ENCODE assay signal across 11 cellular contexts in the genomic region with DNA sequence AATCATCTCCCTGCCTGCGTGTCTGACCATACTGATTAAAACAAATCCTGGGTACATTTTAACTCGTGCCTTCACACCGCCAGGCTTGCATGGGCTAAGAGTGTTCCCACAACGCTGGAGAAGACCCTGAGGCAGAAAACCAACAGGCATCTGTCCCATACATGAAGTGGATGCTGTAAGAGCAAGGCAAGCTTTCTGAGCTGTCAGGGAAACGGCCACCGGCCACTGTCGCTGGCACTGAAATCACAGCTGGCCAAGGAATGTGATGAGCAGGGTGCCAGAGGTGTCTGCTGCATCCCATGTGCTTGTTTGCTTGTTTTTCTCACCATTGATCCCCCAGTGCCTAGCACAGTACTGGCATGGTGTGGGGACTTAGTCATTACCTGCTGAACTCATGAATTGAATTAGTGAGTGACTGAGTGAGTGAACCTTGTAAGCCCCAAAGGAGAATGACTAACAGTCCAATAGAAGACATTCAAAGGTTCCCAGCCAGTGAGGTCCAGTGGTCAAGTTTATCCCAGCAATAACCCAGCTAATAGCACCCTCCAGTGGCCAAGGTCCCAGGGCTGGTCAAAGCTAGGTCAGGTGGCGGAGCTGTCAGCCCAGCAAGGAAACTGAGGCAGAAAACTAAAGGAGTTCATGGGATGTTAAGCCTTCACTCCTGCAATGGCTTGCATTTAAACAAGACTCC.
DNase-seq lines count a peak whose midpoint lies in the region; ATAC-seq and FAIRE-seq lines count a peak whose summit lies in the region.
"Had no signal": no experiment of that assay in that cellular context is flagged by ENCODE, and none has a peak within 500 bp of the region (broad histone marks: within the 10 kb centered on the region; RNA-seq: fewer than 3 reads in every experiment).

No MANE protein-coding gene starts in this region.

- no peak overlapping the region for H3K27ac ChIP-seq in neuronal stem cell (replicated peaks; ENCODE audit: low read length)
- H3K27ac ChIP-seq: parathyroid adenoma had no signal

- H4K8ac ChIP-seq in neuronal stem cell (ENCODE audit: low read depth, low read length): no peak overlapping the region

- H3K27me3 ChIP-seq in neuronal stem cell (ENCODE audit: control insufficient read depth in 3 of 3, insufficient read depth in 3 of 3, low read depth in 1 of 3, low read length in 3 of 3): peaks cover 0 to 14% (median 0%) of the 10 kb centered on the region in 3 experiments

- H3K14ac ChIP-seq in neuronal stem cell (ENCODE audit: low read length): no peak overlapping the region

- no peak overlapping the region for H3K4me2 ChIP-seq in neuronal stem cell (ENCODE audit: insufficient read depth, low read length, poor library complexity, severe bottlenecking)

- peaks cover 0 to 7% of the 10 kb centered on the region in 2 donors for H3K9me3 ChIP-seq in neuronal stem cell (replicated peaks in 1 of 2; ENCODE audit: control insufficient read depth in 2 of 2, insufficient read depth in 1 of 2, low read depth in 1 of 2, low read length in 2 of 2)

- H2AFZ ChIP-seq in neuronal stem cell (ENCODE audit: low read length): no peak overlapping the region
- H2AFZ ChIP-seq: parathyroid adenoma had no signal

- no peak for ATAC-seq in GM19328 (IDR thresholded peaks at IDR 0.05; ENCODE audit: unreplicated experiment)

- no peak overlapping the region for H2BK120ac ChIP-seq in neuronal stem cell (ENCODE audit: low read depth, low read length)

- H3K9ac ChIP-seq in neuronal stem cell (ENCODE audit: low read depth, low read length, poor library complexity): no peak overlapping the region
- H3K9ac ChIP-seq: parathyroid adenoma had no signal

- no peak overlapping the region for H2BK12ac ChIP-seq in neuronal stem cell (ENCODE audit: low read length)

- peaks cover 1% of the 10 kb centered on the region for H3K79me1 ChIP-seq in neuronal stem cell (ENCODE audit: low read depth, low read length)

- WGBS in neuronal stem cell (ENCODE audit: extremely low coverage in 2 of 2, insufficient read length in 2 of 2, insufficient replicate concordance in 1 of 2), 2 donors: no CpG with 5 or more reads among the region's 8 CpGs

- peaks cover 0 to 5% of the 10 kb centered on the region in 2 donors for H3K4me1 ChIP-seq in neuronal stem cell (ENCODE audit: control insufficient read depth in 2 of 2, insufficient read depth in 1 of 2, low read depth in 1 of 2, low read length in 2 of 2)
- H3K4me1 ChIP-seq: parathyroid adenoma had no signal

- no peaks in the 10 kb centered on the region for H3K36me3 ChIP-seq in neuronal stem cell (replicated peaks in 1 of 2; ENCODE audit: control insufficient read depth in 2 of 2, insufficient read depth in 2 of 2, low read length in 2 of 2)

- no peak for FAIRE-seq in frontal cortex (lab: Jason Lieb, UNC)

- DNase-seq in EL (peak; percentile 44), M059J (ENCODE audit: low read depth) (peak; percentile 71), ecto neural progenitor cell (ENCODE audit: low spot score) (peak; percentile 39), neuronal stem cell (ENCODE audit: low spot score) (no peak), NCI-H2107 treated with DMSO at 0.1 percent for 48 hours (lab: John Stamatoyannopoulos, UW; ENCODE audit: unreplicated experiment) (no peak), frontal cortex (ENCODE audit: low spot score in 2 of 2) (no peak), SHP77 treated with DMSO at 0.1 percent for 48 hours (lab: John Stamatoyannopoulos, UW) (no peak)
- DNase-seq: activated T-cell treated with anti-CD3 and anti-CD28 coated beads, Interleukin-2, amount 50 U/mL, for 1 hour; NCI-H345 had no signal

- H3K18ac ChIP-seq in neuronal stem cell (ENCODE audit: low read length): no peak overlapping the region

- H2BK15ac ChIP-seq in neuronal stem cell (ENCODE audit: low read length): no peak overlapping the region

- H4K91ac ChIP-seq in neuronal stem cell (ENCODE audit: low read depth, low read length, poor library complexity): no peak overlapping the region

- H3K4ac ChIP-seq in neuronal stem cell (ENCODE audit: low read length): no peak overlapping the region

- peak overlapping the region; percentile 3 for H2AK5ac ChIP-seq in neuronal stem cell (ENCODE audit: low read depth, low read length)

- H3K4me3 ChIP-seq in neuronal stem cell (ENCODE audit: low read length in 2 of 2): no peak overlapping the region

- H3K23ac ChIP-seq in neuronal stem cell (ENCODE audit: low read depth, low read length, poor library complexity): no peak overlapping the region

- H2BK5ac ChIP-seq in neuronal stem cell (ENCODE audit: low read length): no peak overlapping the region

Comparison
In these comparisons a context has a peak if more than half of its experiments do, and no peak if none do; other contexts are left out.
1. DNase-seq: peak in EL (single experiment), M059J (single experiment) and ecto neural progenitor cell (single experiment); none in neuronal stem cell (single experiment), NCI-H2107 treated with DMSO at 0.1 percent for 48 hours (single experiment), frontal cortex (0 of 2) and SHP77 treated with DMSO at 0.1 percent for 48 hours (single experiment).